8 cellular contexts compared by ENCODE assay signal in genomic region chrX:55161581-55161980, GRCh38. TPM values are rescaled to one million over a fixed set of nuclear protein-coding genes. Genes with fewer than 3 reads are reported as not detected.
DNase-seq lines count a peak whose midpoint lies in the region; ATAC-seq, FAIRE-seq and TF ChIP-seq lines count a peak whose summit lies in the region.

No MANE protein-coding gene starts in this region.

- peaks cover 8 to 23% of the 10 kb centered on the region in 2 donors for H3K27me3 Mint-ChIP-seq in natural killer cell (ENCODE audit: low read depth in 2 of 2)

- TF ChIP-seq CTCF in endothelial cell of umbilical vein (IDR thresholded peaks at IDR 0.05; ENCODE audit: extremely low read depth in 1 of 2, insufficient read depth in 1 of 2, low read depth in 1 of 2, low read length in 2 of 2): no peak
- TF ChIP-seq CTCF in natural killer cell (IDR thresholded peaks at IDR 0.05): no peak

- peaks cover 6 to 23% of the 10 kb centered on the region in 2 donors for H3K4me1 Mint-ChIP-seq in natural killer cell

- DNase-seq in GM12891 (ENCODE audit: insufficient read length, low spot score) (no peak), SJCRH30 (peak; percentile 11 to 21), endothelial cell of umbilical vein (ENCODE audit: low read depth, low spot score) (no peak), natural killer cell (no peak), DMS114 treated with DMSO at 0.1 percent for 48 hours (lab: John Stamatoyannopoulos, UW; ENCODE audit: unreplicated experiment) (no peak)
- DNase-seq in activated effector memory CD4-positive, alpha-beta T cell treated with Interleukin-2 at 50 U/mL for 16 hours: no peak

- H3K36me3 Mint-ChIP-seq in natural killer cell: no peaks in the 10 kb centered on the region

- intact Hi-C loops in endothelial cell of umbilical vein (cut with micrococcal nuclease): loop anchor here (1.0 to 10.0 kb wide), 7 partner anchors 104 to 1477 kb away; partner anchors contain the start of genes APEX2, HUWE1 and MAGED2
- intact Hi-C loops in natural killer cell (cut with micrococcal nuclease): loop anchor here (1.0 to 5.0 kb wide), 4 partner anchors 161 to 1739 kb away; partner anchors contain the start of genes APEX2, MAGED2, RIBC1 and SMC1A

- peak; percentile 64 for FAIRE-seq in GM12891 (lab: Jason Lieb, UNC)
- no peak for FAIRE-seq in endothelial cell of umbilical vein (lab: Jason Lieb, UNC)

- POLR2A ChIA-PET in endothelial cell of umbilical vein (lab: Charles Lee): no interaction called here

- TSS peak; percentile 92 for BruUV-seq in endothelial cell of umbilical vein (replicated peaks; lab: Mats Ljungman, UMichigan)

- no peaks in the 10 kb centered on the region for H3K9me3 Mint-ChIP-seq in natural killer cell

- dilution Hi-C loops in endothelial cell of umbilical vein (cut with MboI; ENCODE audit: extremely low pct_ligation_motif_present, low sequenced_read_pairs): no loop called here

- H3K4me3 ChIP-seq in SJCRH30: peak overlapping the region; percentile 68
- peak overlapping the region in 2 of 3 experiments; percentile 35 to 65 for H3K4me3 ChIP-seq in endothelial cell of umbilical vein (replicated peaks in 1 of 3; ENCODE audit: insufficient read depth in 1 of 3, low read depth in 1 of 3, low read length in 3 of 3)

- H3K4me1 ChIP-seq in SJCRH30 (no peaks in the 10 kb centered on the region), endothelial cell of umbilical vein (ENCODE audit: control insufficient read depth, extremely low read depth, insufficient read depth, low read length) (peaks cover 5% of the 10 kb centered on the region)

- peak overlapping the region; percentile 20 for H3K4me2 ChIP-seq in endothelial cell of umbilical vein (ENCODE audit: insufficient read depth, low read length)

- no peaks in the 10 kb centered on the region for H3K79me2 ChIP-seq in endothelial cell of umbilical vein (ENCODE audit: control insufficient read depth, insufficient read depth, low read length)

- H3K36me3 ChIP-seq in SJCRH30 (no peaks in the 10 kb centered on the region), endothelial cell of umbilical vein (ENCODE audit: control insufficient read depth in 2 of 2, extremely low read depth in 1 of 2, insufficient read depth in 2 of 2, low read length in 2 of 2) (no peaks in the 10 kb centered on the region)

- H4K20me1 ChIP-seq in endothelial cell of umbilical vein (replicated peaks; ENCODE audit: control insufficient read depth, extremely low read depth, insufficient read depth, low read length): no peaks in the 10 kb centered on the region

- H2AFZ ChIP-seq in endothelial cell of umbilical vein (ENCODE audit: low read depth, low read length): peak overlapping the region; percentile 70

- H3K9ac ChIP-seq in endothelial cell of umbilical vein (replicated peaks; ENCODE audit: extremely low read depth, insufficient read depth, low read length): peak overlapping the region; percentile 67

- ATAC-seq in natural killer cell: no peak
- ATAC-seq in GM18511 (IDR thresholded peaks at IDR 0.05; ENCODE audit: unreplicated experiment): no peak
- no peak for ATAC-seq in GM21786 (IDR thresholded peaks at IDR 0.05; ENCODE audit: unreplicated experiment)

- CTCF ChIA-PET in endothelial cell of umbilical vein (lab: Charles Lee): interaction anchor here (0.6 kb wide), 1 partner anchor 27 kb away, joined by 4 read pairs; no protein-coding TSS in a partner anchor

- peak overlapping the region; percentile 94 to 98 for H3K27ac Mint-ChIP-seq in natural killer cell

- H3K27ac ChIP-seq in SJCRH30 (peak overlapping the region; percentile 67), endothelial cell of umbilical vein (ENCODE audit: insufficient read depth, low read depth, low read length) (peak overlapping the region; percentile 74)

- H3K9me3 ChIP-seq in SJCRH30 (replicated peaks): no peaks in the 10 kb centered on the region
- no peaks in the 10 kb centered on the region for H3K9me3 ChIP-seq in endothelial cell of umbilical vein (replicated peaks; ENCODE audit: control insufficient read depth, insufficient read depth, low read length)

- no peaks in the 10 kb centered on the region for H3K27me3 ChIP-seq in SJCRH30
- no peaks in the 10 kb centered on the region for H3K27me3 ChIP-seq in endothelial cell of umbilical vein (ENCODE audit: control insufficient read depth in 2 of 2, insufficient read depth in 2 of 2, low read length in 2 of 2)

- no peak for TF ChIP-seq POLR2A in GM12891 (IDR thresholded peaks at IDR 0.05; ENCODE audit: low read depth, low read length)
- no peak for TF ChIP-seq POLR2A in endothelial cell of umbilical vein (IDR thresholded peaks at IDR 0.05; ENCODE audit: low read depth, low read length)

- peak overlapping the region; percentile 87 for H3K4me3 Mint-ChIP-seq in natural killer cell

- H3K9me1 ChIP-seq in endothelial cell of umbilical vein (replicated peaks; ENCODE audit: control insufficient read depth, extremely low read depth, insufficient read depth, low read length): no peaks in the 10 kb centered on the region

TF ChIP-seq in GM12891, 5 proteins besides CTCF, POLR2A, EP300 and RAD21:
- TF ChIP-seq SPI1 (IDR thresholded peaks at IDR 0.05; ENCODE audit: low read depth, low read length): no peak
- TF ChIP-seq POLR2AphosphoS5 (IDR thresholded peaks at IDR 0.05; ENCODE audit: low read depth, low read length): no peak
- no peak for TF ChIP-seq POU2F2 (IDR thresholded peaks at IDR 0.05; ENCODE audit: low read depth, low read length)
- no peak for TF ChIP-seq TAF1 (IDR thresholded peaks at IDR 0.05; ENCODE audit: low read depth, low read length)
- no peak for TF ChIP-seq PAX5 (IDR thresholded peaks at IDR 0.05; ENCODE audit: insufficient read depth, low read length, severe bottlenecking)
TF ChIP-seq in GM12891: peak in this region for 0.

TF ChIP-seq in endothelial cell of umbilical vein, 7 proteins besides CTCF, POLR2A, EP300 and RAD21:
- TF ChIP-seq FOS (IDR thresholded peaks at IDR 0.05; ENCODE audit: borderline replicate concordance, insufficient read depth, low read length) (no peak), MYC (IDR thresholded peaks at IDR 0.05; ENCODE audit: low read depth, low read length) (no peak), MAX (IDR thresholded peaks at IDR 0.05; ENCODE audit: insufficient read depth, insufficient read length) (no peak), GATA2 (IDR thresholded peaks at IDR 0.05; ENCODE audit: insufficient read depth, insufficient read length, low read depth, low read length) (no peak), EZH2 (IDR thresholded peaks at IDR 0.05; ENCODE audit: borderline replicate concordance, low read depth, low read length, severe bottlenecking) (no peak), JUN (IDR thresholded peaks at IDR 0.05; ENCODE audit: borderline replicate concordance, insufficient read depth, insufficient read length, low read depth) (no peak), POLR2AphosphoS5 (IDR thresholded peaks at IDR 0.05; ENCODE audit: insufficient read depth, low read depth, low read length) (no peak)

RNA-seq across cellular contexts. Expression of gene PAGE5, which starts 58.6 kb away (rescaled TPM):
- not detected for polyA plus RNA-seq in GM12891 (2012; ENCODE audit: low read depth, missing spikeins)
- not detected in 2 replicates for total RNA-seq in SJCRH30 (2014; rRNA removed; shearing (Covaris generic))
- total RNA-seq in endothelial cell of umbilical vein (not detected in 2 replicates), natural killer cell (not detected)
- not detected in 2 replicates for polyA plus RNA-seq in endothelial cell of umbilical vein
- not detected in 2 replicates for polyA plus RNA-seq in endothelial cell of umbilical vein (2011; cell fraction: cytosol; rRNA removed)
- not detected in 2 replicates for polyA plus RNA-seq in endothelial cell of umbilical vein (2011; cell fraction: nucleus; rRNA removed)
- polyA plus RNA-seq in endothelial cell of umbilical vein (2012): not detected in 2 replicates
- polyA minus RNA-seq in endothelial cell of umbilical vein: 1.1 and 1.8 TPM in 2 replicates
- polyA minus RNA-seq in endothelial cell of umbilical vein (2011; cell fraction: cytosol; rRNA and poly(A)+ RNA removed): not detected
- polyA minus RNA-seq in endothelial cell of umbilical vein (2011; cell fraction: nucleus; rRNA and poly(A)+ RNA removed): not detected in 2 replicates

Comparison
In these comparisons a context has a peak if more than half of its experiments do, and no peak if none do; other contexts are left out.
1. DNase-seq: peak in SJCRH30 (2 of 2); none in GM12891 (single experiment), endothelial cell of umbilical vein (single experiment), natural killer cell (single experiment), activated effector memory CD4-positive, alpha-beta T cell treated with Interleukin-2 at 50 U/mL for 16 hours (single experiment) and DMS114 treated with DMSO at 0.1 percent for 48 hours (single experiment).